9 cellular contexts compared by ENCODE assay signal in the genomic region with DNA sequence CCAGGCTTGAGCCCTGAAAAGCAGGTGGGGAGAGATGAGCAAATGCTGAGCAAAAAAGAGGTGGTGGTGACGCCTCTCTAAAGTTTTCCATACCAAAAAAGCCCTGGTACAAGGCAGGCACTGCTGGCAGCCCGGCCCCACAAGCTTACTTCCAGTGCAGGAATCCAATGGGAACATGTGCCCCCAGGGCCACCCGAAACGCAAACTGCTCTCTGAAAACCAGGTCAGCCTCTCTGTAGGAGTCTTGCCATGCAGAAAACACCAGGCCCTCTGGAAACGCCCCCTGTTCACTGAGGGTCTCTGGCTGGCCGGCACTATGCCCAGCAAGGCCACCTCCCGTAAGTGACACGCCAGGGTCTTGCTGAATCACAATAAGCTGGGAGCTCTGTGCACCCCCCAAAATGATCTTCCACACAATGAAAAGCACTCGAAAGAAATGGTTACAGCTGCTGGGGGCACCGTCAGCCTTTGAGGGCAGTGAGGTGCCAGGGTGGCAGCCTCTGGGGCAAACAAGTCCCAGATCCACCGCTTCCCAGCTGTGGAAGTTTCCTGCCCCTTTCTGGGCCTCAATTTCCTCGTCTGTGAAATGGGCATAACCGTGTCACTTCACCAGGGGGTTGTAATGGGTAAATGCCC.
DNase-seq lines count a peak whose midpoint lies in the region; ATAC-seq lines count a peak whose summit lies in the region.
"Had no signal": no experiment of that assay in that cellular context is flagged by ENCODE, and none has a peak within 500 bp of the region (broad histone marks: within the 10 kb centered on the region; RNA-seq: fewer than 3 reads in every experiment).

No MANE protein-coding gene starts in this region.

- H3K36me3 Mint-ChIP-seq in activated CD4-positive, alpha-beta T cell treated with anti-CD3 and anti-CD28 coated beads, Interleukin-2, amount 10 ng/mL, durations not matched to agents 24 days and 14 days (ENCODE audit: low read depth): peaks cover 2% of the 10 kb centered on the region
- H3K36me3 Mint-ChIP-seq in stimulated activated naive CD8-positive, alpha-beta T cell treated with anti-CD3 and anti-CD28 coated beads, Interleukin-15, Interleukin-2, amounts not matched to agents 100 ng/mL and 50 ng/mL, for 24 hours (ENCODE audit: low read depth): no peaks in the 10 kb centered on the region

- H3K27ac Mint-ChIP-seq in activated CD4-positive, alpha-beta T cell treated with anti-CD3 and anti-CD28 coated beads, Interleukin-2, amount 10 ng/mL, durations not matched to agents 24 days and 14 days: peak overlapping the region; percentile 48
- peak overlapping the region; percentile 84 for H3K27ac Mint-ChIP-seq in stimulated activated naive CD8-positive, alpha-beta T cell treated with anti-CD3 and anti-CD28 coated beads, Interleukin-15, Interleukin-2, amounts not matched to agents 100 ng/mL and 50 ng/mL, for 24 hours

- DNase-seq in activated CD4-positive, alpha-beta T cell treated with anti-CD3 and anti-CD28 coated beads, Interleukin-2, amount 10 ng/mL, durations not matched to agents 24 days and 14 days: no peak
- no peak for DNase-seq in activated CD4-positive, alpha-beta T cell treated with anti-CD3 and anti-CD28 coated beads, Interleukin-2, amount 50 U/mL, for 4 hours
- peak; percentile 54 for DNase-seq in SHP77 treated with DMSO at 0.1 percent for 48 hours (lab: John Stamatoyannopoulos, UW)
- peak; percentile 77 for DNase-seq in left lobe of liver (ENCODE audit: low spot score)
- DNase-seq in stimulated activated naive CD4-positive, alpha-beta T cell treated with Interleukin-2 at 50 U/mL for 16 hours (lab: John Stamatoyannopoulos, UW): no peak
- DNase-seq in NCI-H1048 (lab: John Stamatoyannopoulos, UW): no peak
- no peak for DNase-seq in SW480 (ENCODE audit: low spot score)
- DNase-seq: upper lobe of right lung had no signal

- intact Hi-C loops in activated CD4-positive, alpha-beta T cell treated with anti-CD3 and anti-CD28 coated beads, Interleukin-2, amount 10 ng/mL, durations not matched to agents 24 days and 14 days (cut with micrococcal nuclease): no loop called here

- ATAC-seq in left lobe of liver: peak; percentile 35
- ATAC-seq: upper lobe of right lung had no signal

- peaks cover 85% of the 10 kb centered on the region for H3K4me1 Mint-ChIP-seq in activated CD4-positive, alpha-beta T cell treated with anti-CD3 and anti-CD28 coated beads, Interleukin-2, amount 10 ng/mL, durations not matched to agents 24 days and 14 days
- peaks cover 95% of the 10 kb centered on the region for H3K4me1 Mint-ChIP-seq in stimulated activated naive CD8-positive, alpha-beta T cell treated with anti-CD3 and anti-CD28 coated beads, Interleukin-15, Interleukin-2, amounts not matched to agents 100 ng/mL and 50 ng/mL, for 24 hours (ENCODE audit: low read depth)

- no peaks in the 10 kb centered on the region for H3K27me3 Mint-ChIP-seq in activated CD4-positive, alpha-beta T cell treated with anti-CD3 and anti-CD28 coated beads, Interleukin-2, amount 10 ng/mL, durations not matched to agents 24 days and 14 days
- H3K27me3 Mint-ChIP-seq in stimulated activated naive CD8-positive, alpha-beta T cell treated with anti-CD3 and anti-CD28 coated beads, Interleukin-15, Interleukin-2, amounts not matched to agents 100 ng/mL and 50 ng/mL, for 24 hours: no peaks in the 10 kb centered on the region

- no peak overlapping the region for H3K4me3 Mint-ChIP-seq in activated CD4-positive, alpha-beta T cell treated with anti-CD3 and anti-CD28 coated beads, Interleukin-2, amount 10 ng/mL, durations not matched to agents 24 days and 14 days
- H3K4me3 Mint-ChIP-seq in stimulated activated naive CD8-positive, alpha-beta T cell treated with anti-CD3 and anti-CD28 coated beads, Interleukin-15, Interleukin-2, amounts not matched to agents 100 ng/mL and 50 ng/mL, for 24 hours: no peak overlapping the region

- no peaks in the 10 kb centered on the region for H3K9me3 Mint-ChIP-seq in activated CD4-positive, alpha-beta T cell treated with anti-CD3 and anti-CD28 coated beads, Interleukin-2, amount 10 ng/mL, durations not matched to agents 24 days and 14 days
- no peaks in the 10 kb centered on the region for H3K9me3 Mint-ChIP-seq in stimulated activated naive CD8-positive, alpha-beta T cell treated with anti-CD3 and anti-CD28 coated beads, Interleukin-15, Interleukin-2, amounts not matched to agents 100 ng/mL and 50 ng/mL, for 24 hours

Comparison
In these comparisons a context has a peak if more than half of its experiments do, and no peak if none do; other contexts are left out.
1. DNase-seq: peak in SHP77 treated with DMSO at 0.1 percent for 48 hours (single experiment) and left lobe of liver (single experiment); none in activated CD4-positive, alpha-beta T cell treated with anti-CD3 and anti-CD28 coated beads, Interleukin-2, amount 10 ng/mL, durations not matched to agents 24 days and 14 days (single experiment), activated CD4-positive, alpha-beta T cell treated with anti-CD3 and anti-CD28 coated beads, Interleukin-2, amount 50 U/mL, for 4 hours (0 of 2), stimulated activated naive CD4-positive, alpha-beta T cell treated with Interleukin-2 at 50 U/mL for 16 hours (single experiment), NCI-H1048 (single experiment) and SW480 (single experiment).